8 cellular contexts compared by ENCODE assay signal in genomic region chr6:109381747-109382575, GRCh38. TPM values are rescaled to one million over a fixed set of nuclear protein-coding genes. Genes with fewer than 3 reads are reported as not detected.
A peak's percentile ranks its signal among the peaks of the same experiment; 100 is the strongest.
DNase-seq lines count a peak whose midpoint lies in the region; ATAC-seq and TF ChIP-seq lines count a peak whose summit lies in the region.

Gene CD164, minus strand, starts transcription at chr6:109382467. Its CDS starts 89 bp downstream, at chr6:109382378.

- ATAC-seq in HG02571 (IDR thresholded peaks at IDR 0.05; ENCODE audit: unreplicated experiment): peak; percentile 44
- peak; percentile 53 to 66 for ATAC-seq in activated naive CD4-positive, alpha-beta T cell treated with anti-CD3 and anti-CD28 coated beads, Interleukin-2, amount 50 U/mL, for 72 hours

- H3K4me1 Mint-ChIP-seq in glutamatergic neuron (ENCODE audit: low read depth, unreplicated experiment) (peaks cover 15% of the 10 kb centered on the region), osteocyte (ENCODE audit: unreplicated experiment) (peaks cover 31% of the 10 kb centered on the region)

- peak within 1 kb of the TSS; percentile 96 for H3K4me3 Mint-ChIP-seq in glutamatergic neuron (ENCODE audit: unreplicated experiment)
- H3K4me3 Mint-ChIP-seq in osteocyte (ENCODE audit: unreplicated experiment): peak within 1 kb of the TSS; percentile 91

- H3K4me3 ChIP-seq in GM08714 (ENCODE audit: low read length) (peak within 1 kb of the TSS; percentile 80), thymus (ENCODE audit: low read length) (peak within 1 kb of the TSS; percentile 73)

- WGBS in thymus: under 1% methylated on average over 93 of the region's 93 CpGs

- H3K9me3 Mint-ChIP-seq in activated naive CD4-positive, alpha-beta T cell treated with anti-CD3 and anti-CD28 coated beads, Interleukin-2, amount 50 U/mL, for 72 hours: no peaks in the 10 kb centered on the region
- H3K9me3 Mint-ChIP-seq in glutamatergic neuron (ENCODE audit: unreplicated experiment) (peaks cover 4% of the 10 kb centered on the region), osteocyte (ENCODE audit: unreplicated experiment) (no peaks in the 10 kb centered on the region)

- no peaks in the 10 kb centered on the region for H3K27me3 ChIP-seq in thymus (ENCODE audit: control insufficient read depth, insufficient read depth)

- H3K27me3 Mint-ChIP-seq in glutamatergic neuron (ENCODE audit: unreplicated experiment) (peaks cover 8% of the 10 kb centered on the region), osteocyte (ENCODE audit: unreplicated experiment) (peaks cover 9% of the 10 kb centered on the region)

- H3K36me3 ChIP-seq in thymus (ENCODE audit: control insufficient read depth, insufficient read depth): peaks cover 4% of the 10 kb centered on the region

- TF ChIP-seq CTCF in glutamatergic neuron (IDR thresholded peaks at IDR 0.05; ENCODE audit: partially characterized antibody, unreplicated experiment) (no peak), osteocyte (IDR thresholded peaks at IDR 0.05) (no peak)

- no peaks in the 10 kb centered on the region for H3K9me3 ChIP-seq in thymus (ENCODE audit: control insufficient read depth)

- H3K36me3 Mint-ChIP-seq in activated naive CD4-positive, alpha-beta T cell treated with anti-CD3 and anti-CD28 coated beads, Interleukin-2, amount 50 U/mL, for 72 hours: peaks cover 36 to 38% of the 10 kb centered on the region in 2 donors
- no peaks in the 10 kb centered on the region for H3K36me3 Mint-ChIP-seq in glutamatergic neuron (ENCODE audit: unreplicated experiment)
- peaks cover 13% of the 10 kb centered on the region for H3K36me3 Mint-ChIP-seq in osteocyte (ENCODE audit: unreplicated experiment)

- DNase-seq in NCI-H1048 (lab: John Stamatoyannopoulos, UW) (peak; percentile 87), SKM-1 (lab: John Stamatoyannopoulos, UW; ENCODE audit: unreplicated experiment) (peak; percentile 91), glutamatergic neuron (peak; percentile 96), osteocyte (ENCODE audit: extremely low spot score, unreplicated experiment) (peak; percentile 96)
- DNase-seq in activated naive CD4-positive, alpha-beta T cell treated with anti-CD3 and anti-CD28 coated beads, Interleukin-2, amount 50 U/mL, for 72 hours (ENCODE audit: low spot score in 2 of 2): peak; percentile 93 to 94

- peak within 1 kb of the TSS; percentile 99 for H3K27ac ChIP-seq in thymus (ENCODE audit: low read depth)

- peak within 1 kb of the TSS; percentile 97 to 98 for H3K27ac Mint-ChIP-seq in activated naive CD4-positive, alpha-beta T cell treated with anti-CD3 and anti-CD28 coated beads, Interleukin-2, amount 50 U/mL, for 72 hours
- H3K27ac Mint-ChIP-seq in glutamatergic neuron (ENCODE audit: unreplicated experiment): peak within 1 kb of the TSS; percentile 99
- H3K27ac Mint-ChIP-seq in osteocyte (ENCODE audit: unreplicated experiment): peak within 1 kb of the TSS; percentile 100

- peaks cover 17% of the 10 kb centered on the region for H3K4me1 ChIP-seq in thymus (ENCODE audit: control insufficient read depth, insufficient read depth, low read length)

RNA-seq across cellular contexts. Expression of gene CD164, which starts in this region (rescaled TPM):
- total RNA-seq in activated naive CD4-positive, alpha-beta T cell treated with anti-CD3 and anti-CD28 coated beads, Interleukin-2, amount 50 U/mL, for 72 hours: 100 to 1,000 TPM; 184 to 186 TPM
- total RNA-seq in glutamatergic neuron (ENCODE audit: unreplicated experiment) (45.5 TPM), osteocyte (286 and 297 TPM in 2 replicates)
- polyA plus RNA-seq in thymus: 207 TPM

Comparison
In these comparisons a context has a peak if more than half of its experiments do, and no peak if none do; other contexts are left out.
1. Peak in every context shown above with its lines: DNase-seq, ATAC-seq, H3K4me3 ChIP-seq and H3K27ac ChIP-seq.